Comparison of ENCODE assay signal across 27 cellular contexts in genomic region chr1:38452246-38452645, GRCh38.
DNase-seq lines count a peak whose midpoint lies in the region; ATAC-seq, FAIRE-seq and TF ChIP-seq lines count a peak whose summit lies in the region.
"Had no signal": no experiment of that assay in that cellular context is flagged by ENCODE, and none has a peak within 500 bp of the region (broad histone marks: within the 10 kb centered on the region; RNA-seq: fewer than 3 reads in every experiment).

No MANE protein-coding gene starts in this region.

- H3K27ac ChIP-seq in SK-N-SH (ENCODE audit: low read depth in 2 of 2, low read length in 1 of 2) (peak overlapping the region in 1 of 2 experiments; percentile 41; a peak in 2 of 4 replicates), esophagus muscularis mucosa (replicated peaks in 1 of 4) (no peak overlapping the region)
- H3K27ac ChIP-seq: BLaER1 treated with 17β-estradiol and CSF1 and Interleukin-3, amounts not matched to agents 10 nM and 100 nM; PC-9 had no signal

- no peaks in the 10 kb centered on the region for H3K27me3 Mint-ChIP-seq in osteocyte (ENCODE audit: unreplicated experiment)

- H3K79me2 ChIP-seq in SK-N-SH (ENCODE audit: insufficient read depth) = no peaks in the 10 kb centered on the region

- no peak for TF ChIP-seq EP300 in SK-N-SH (IDR thresholded peaks at IDR 0.05; ENCODE audit: borderline replicate concordance in 1 of 2, low read depth in 1 of 2, low read length in 1 of 2)
- TF ChIP-seq EP300 in esophagus muscularis mucosa (IDR thresholded peaks at IDR 0.05) = no peak

- FAIRE-seq in GM19239 (lab: Jason Lieb, UNC) = no peak
- FAIRE-seq: GM18507, H54, HepG2 had no signal

- H3K9ac ChIP-seq in SK-N-SH = no peak overlapping the region
- H3K9ac ChIP-seq: BLaER1 treated with 17β-estradiol and CSF1 and Interleukin-3, amounts not matched to agents 10 nM and 100 nM had no signal

- H3K9me2 ChIP-seq in SK-N-SH = no peaks in the 10 kb centered on the region

- 68% methylated on average over 4 of the region's 4 CpGs for WGBS in SK-N-SH (ENCODE audit: low lambda C conversion rate)
- WGBS in esophagus muscularis mucosa = 68% methylated on average over 4 of the region's 4 CpGs

- TF ChIP-seq CTCF in SK-N-SH (IDR thresholded peaks at IDR 0.05) (no peak), esophagus muscularis mucosa (IDR thresholded peaks at IDR 0.05) (no peak), osteocyte (IDR thresholded peaks at IDR 0.05) (no peak)

- H3K36me3 ChIP-seq in SK-N-SH (replicated peaks in 1 of 2; ENCODE audit: control insufficient read depth in 1 of 2, insufficient read depth in 2 of 2, low read length in 1 of 2) (no peaks in the 10 kb centered on the region), esophagus muscularis mucosa (no peaks in the 10 kb centered on the region)
- H3K36me3 ChIP-seq: BLaER1 treated with 17β-estradiol and CSF1 and Interleukin-3, amounts not matched to agents 10 nM and 100 nM; MG63 had no signal

- intact Hi-C loops in esophagus muscularis mucosa (cut with DNase I) = no loop called here

- no peaks in the 10 kb centered on the region for H3K36me3 Mint-ChIP-seq in osteocyte (ENCODE audit: unreplicated experiment)
- H3K36me3 Mint-ChIP-seq: CD4-positive, alpha-beta memory T cell had no signal

- H3K27ac Mint-ChIP-seq in osteocyte (ENCODE audit: unreplicated experiment) = peak overlapping the region; percentile 90
- H3K27ac Mint-ChIP-seq: CD4-positive, alpha-beta memory T cell had no signal

- H3K27me3 ChIP-seq in SK-N-SH (ENCODE audit: insufficient read depth) = no peaks in the 10 kb centered on the region
- peaks cover 0 to 38% (median 0%) of the 10 kb centered on the region in 4 donors for H3K27me3 ChIP-seq in esophagus muscularis mucosa
- H3K27me3 ChIP-seq: BLaER1 treated with 17β-estradiol and CSF1 and Interleukin-3, amounts not matched to agents 10 nM and 100 nM; MG63 had no signal

- H3K4me1 ChIP-seq in SK-N-SH (ENCODE audit: control insufficient read depth in 1 of 2, insufficient read depth in 2 of 2, low read depth in 1 of 2, low read length in 1 of 2) (peaks cover 0 to 20% of the 10 kb centered on the region in 2 experiments; a peak in 2 of 4 replicates), esophagus muscularis mucosa (no peaks in the 10 kb centered on the region)
- H3K4me1 ChIP-seq: Caco-2 had no signal

- H3K4me3 ChIP-seq in SK-N-SH (ENCODE audit: low read depth in 2 of 2, low read length in 1 of 2) (no peak overlapping the region), esophagus muscularis mucosa (no peak overlapping the region)
- H3K4me3 ChIP-seq: BLaER1 treated with 17β-estradiol and CSF1 and Interleukin-3, amounts not matched to agents 10 nM and 100 nM; K562; MG63; PC-9 had no signal

- CTCF ChIA-PET in SK-N-SH (lab: Yijun Ruan, JAX) = no interaction called here

- H4K20me1 ChIP-seq in SK-N-SH (ENCODE audit: insufficient read depth) = no peaks in the 10 kb centered on the region
- H4K20me1 ChIP-seq: BLaER1 treated with 17β-estradiol and CSF1 and Interleukin-3, amounts not matched to agents 10 nM and 100 nM had no signal

- 0 out of 2 replicates have a peak overlapping the region, but pooled peaks have one; percentile 22 for H2AFZ ChIP-seq in SK-N-SH (ENCODE audit: low read depth)
- H2AFZ ChIP-seq: PC-9 had no signal

- peaks cover 48% of the 10 kb centered on the region for H3K4me1 Mint-ChIP-seq in osteocyte (ENCODE audit: unreplicated experiment)
- H3K4me1 Mint-ChIP-seq: CD4-positive, alpha-beta memory T cell had no signal

- H3K4me2 ChIP-seq in SK-N-SH = peak overlapping the region; percentile 27; the same call in 1 of the 2 replicates
- H3K4me2 ChIP-seq: PC-9 had no signal

- H3K9me3 ChIP-seq in SK-N-SH (no peaks in the 10 kb centered on the region), esophagus muscularis mucosa (no peaks in the 10 kb centered on the region)
- H3K9me3 ChIP-seq: Caco-2, MG63 had no signal

- TF ChIP-seq RAD21 in SK-N-SH (IDR thresholded peaks at IDR 0.05; ENCODE audit: low read length) = no peak

- H3K4me3 Mint-ChIP-seq in osteocyte (ENCODE audit: unreplicated experiment) = no peak overlapping the region
- H3K4me3 Mint-ChIP-seq: CD4-positive, alpha-beta memory T cell had no signal

- no peak for TF ChIP-seq POLR2A in esophagus muscularis mucosa (IDR thresholded peaks at IDR 0.05; ENCODE audit: low read depth)

- no peaks in the 10 kb centered on the region for H3K9me3 Mint-ChIP-seq in osteocyte (ENCODE audit: unreplicated experiment)

- DNase-seq in SK-N-SH = no peak
- peak; percentile 68 for DNase-seq in esophagus muscularis mucosa (ENCODE audit: extremely low spot score)
- DNase-seq in osteocyte (ENCODE audit: extremely low spot score, unreplicated experiment) = peak; percentile 53
- DNase-seq in cerebellum (ENCODE audit: low spot score) = no peak
- no peak for DNase-seq in GM19239 (ENCODE audit: insufficient read length, low spot score)
- DNase-seq: 8988T; Caco-2; CD4-positive, alpha-beta memory T cell; DMS153; NCI-H1048; NCI-H1436; NCI-H2029; NCI-H226; NCI-H510A treated with DMSO at 0.1 percent for 48 hours; NCI-H748 treated with DMSO at 0.1 percent for 48 hours; PC-9; RPMI8226; SIG-M5 had no signal

- POLR2A ChIA-PET in SK-N-SH (lab: Yijun Ruan, JAX) = no interaction called here

- ATAC-seq in SK-N-SH treated with all-trans-retinoic acid at 6 μM for 48 hours = no peak
- ATAC-seq in HG03354 (IDR thresholded peaks at IDR 0.05; ENCODE audit: poor library complexity, severe bottlenecking, unreplicated experiment) = no peak
- ATAC-seq in HG02798 (IDR thresholded peaks at IDR 0.05; ENCODE audit: poor library complexity, unreplicated experiment) = no peak
- ATAC-seq: HepG2 had no signal

- peaks cover 14% of the 10 kb centered on the region for H3F3A ChIP-seq in SK-N-SH (replicated peaks; ENCODE audit: insufficient read depth)

TF ChIP-seq in SK-N-SH, 30 proteins besides CTCF, POLR2A, EP300 and RAD21 (continues in another document):
- TF ChIP-seq EZH2phosphoT487 (IDR thresholded peaks at IDR 0.05; ENCODE audit: borderline replicate concordance, low read depth) (no peak), FOXJ3 (CRISPR knock-in tag; IDR thresholded peaks at IDR 0.05) (no peak), SMC3 (IDR thresholded peaks at IDR 0.05; ENCODE audit: low read depth, low read length) (no peak), POLR2AphosphoS5 (IDR thresholded peaks at IDR 0.05; ENCODE audit: low read depth, low read length) (no peak), USF2 (IDR thresholded peaks at IDR 0.05; ENCODE audit: borderline replicate concordance, low read depth, low read length) (no peak), USF1 (IDR thresholded peaks at IDR 0.05; ENCODE audit: borderline replicate concordance, low read depth) (no peak)

TF ChIP-seq in SK-N-SH treated with all-trans-retinoic acid at 6 μM for 48 hours, 23 proteins besides CTCF, POLR2A, EP300 and RAD21:
- TF ChIP-seq OSR1 (CRISPR knock-in tag; IDR thresholded peaks at IDR 0.05) (no peak), TCF4 (CRISPR knock-in tag; IDR thresholded peaks at IDR 0.05; ENCODE audit: borderline replicate concordance) (no peak)
TF ChIP-seq in SK-N-SH treated with all-trans-retinoic acid at 6 μM for 48 hours: peak in this region for 0.

Comparison
In these comparisons a context has a peak if more than half of its experiments do, and no peak if none do; other contexts are left out.
1. DNase-seq: peak in esophagus muscularis mucosa (single experiment) and osteocyte (single experiment); none in SK-N-SH (single experiment), cerebellum (single experiment) and GM19239 (single experiment).